Comparison of ENCODE assay signal across 24 cellular contexts in the genomic region with DNA sequence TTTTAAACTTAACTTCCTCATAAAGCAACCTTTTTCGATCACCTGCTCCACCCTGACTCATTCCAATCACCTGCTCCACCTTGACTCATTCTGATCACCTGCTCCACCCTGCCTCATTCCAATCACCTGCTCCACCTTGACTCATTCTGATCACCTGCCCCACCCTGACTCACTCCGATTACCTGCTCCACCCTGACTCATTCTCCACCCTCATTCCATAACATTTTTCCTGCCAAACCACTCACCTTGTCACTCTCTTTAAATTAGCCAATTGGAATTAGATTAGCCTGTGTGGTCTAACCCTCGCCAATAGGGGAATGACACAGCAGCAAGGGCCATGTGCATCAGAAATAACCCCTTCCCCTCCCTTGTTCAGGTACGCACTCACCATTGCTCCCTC. TPM values are rescaled to one million over a fixed set of nuclear protein-coding genes. Genes with fewer than 3 reads are reported as not detected.
DNase-seq lines count a peak whose midpoint lies in the region; ATAC-seq, FAIRE-seq and TF ChIP-seq lines count a peak whose summit lies in the region.
"Had no signal": no experiment of that assay in that cellular context is flagged by ENCODE, and none has a peak within 500 bp of the region (broad histone marks: within the 10 kb centered on the region; RNA-seq: fewer than 3 reads in every experiment).

No MANE protein-coding gene starts in this region.

- H3K36me3 ChIP-seq in H7 (replicated peaks; ENCODE audit: control insufficient read depth, insufficient read depth, low read length) (no peaks in the 10 kb centered on the region), adrenal gland (replicated peaks in 1 of 2) (no peaks in the 10 kb centered on the region)

- H3K4me1 Mint-ChIP-seq in endothelial cell (ENCODE audit: unreplicated experiment), result no peaks in the 10 kb centered on the region

- WGBS in adrenal gland, 4 donors, result 93 to 97% (median 95%) methylated on average over 4 of the region's 4 CpGs

- H3K4me3 ChIP-seq in H7 (ENCODE audit: insufficient read depth, low read depth, low read length), result no peak overlapping the region
- no peak overlapping the region for H3K4me3 ChIP-seq in adrenal gland
- H3K4me3 ChIP-seq: left ventricle myocardium inferior, SJCRH30 had no signal

- no peaks in the 10 kb centered on the region for H3K4me1 ChIP-seq in adrenal gland (replicated peaks in 1 of 2)
- H3K4me1 ChIP-seq: left ventricle myocardium inferior, SJCRH30 had no signal

- H3K27ac ChIP-seq in adrenal gland, result no peak overlapping the region
- H3K27ac ChIP-seq: left ventricle myocardium inferior, SJCRH30, VCaP had no signal

- no peak overlapping the region for H3K27ac Mint-ChIP-seq in endothelial cell (ENCODE audit: unreplicated experiment)
- H3K27ac Mint-ChIP-seq: effector memory CD8-positive, alpha-beta T cell; T-helper 1 cell treated with Interleukin-12 subunit alpha and Interleukin-12 subunit beta and Interleukin-4 antibody, amounts not matched to agents 30 μg/mL and 1 μg/mL, for 36 hours had no signal

- H3K27me3 Mint-ChIP-seq in endothelial cell (ENCODE audit: unreplicated experiment), result no peaks in the 10 kb centered on the region
- H3K27me3 Mint-ChIP-seq: effector memory CD8-positive, alpha-beta T cell had no signal

- H3K9me3 Mint-ChIP-seq in endothelial cell (ENCODE audit: unreplicated experiment), result peaks cover 1% of the 10 kb centered on the region
- H3K9me3 Mint-ChIP-seq: effector memory CD8-positive, alpha-beta T cell had no signal

- no peak for ATAC-seq in GM19463 (IDR thresholded peaks at IDR 0.05; ENCODE audit: unreplicated experiment)
- ATAC-seq: activated T-cell treated with anti-CD3 and anti-CD28 coated beads, Interleukin-2, amount 50 U/mL, for 4 hours; effector memory CD8-positive, alpha-beta T cell had no signal

- H3K27me3 ChIP-seq in H7 (ENCODE audit: control insufficient read depth, insufficient read depth, low read length) (no peaks in the 10 kb centered on the region), adrenal gland (no peaks in the 10 kb centered on the region)
- H3K27me3 ChIP-seq: SJCRH30 had no signal

- peaks cover 13% of the 10 kb centered on the region for H3K36me3 Mint-ChIP-seq in endothelial cell (ENCODE audit: low read depth, unreplicated experiment)

- peak overlapping the region; percentile 40 for H3K4me3 Mint-ChIP-seq in endothelial cell (ENCODE audit: unreplicated experiment)
- H3K4me3 Mint-ChIP-seq: activated T-cell treated with anti-CD3 and anti-CD28 coated beads, Interleukin-2, amount 50 U/mL, for 4 hours; effector memory CD8-positive, alpha-beta T cell; T-helper 1 cell treated with Interleukin-12 subunit alpha and Interleukin-12 subunit beta and Interleukin-4 antibody, amounts not matched to agents 30 μg/mL and 1 μg/mL, for 36 hours had no signal

- no peaks in the 10 kb centered on the region for H3K9me3 ChIP-seq in adrenal gland (replicated peaks in 1 of 3)
- H3K9me3 ChIP-seq: left ventricle myocardium inferior had no signal

- TF ChIP-seq CTCF in endothelial cell (IDR thresholded peaks at IDR 0.05; ENCODE audit: unreplicated experiment), result no peak
- TF ChIP-seq CTCF in adrenal gland (IDR thresholded peaks at IDR 0.05), result no peak

- TF ChIP-seq POLR2A in H54 (IDR thresholded peaks at IDR 0.05; ENCODE audit: low read depth, low read length), result no peak
- no peak for TF ChIP-seq POLR2A in adrenal gland (IDR thresholded peaks at IDR 0.05)

- FAIRE-seq in H54 (lab: Jason Lieb, UNC), result peak; percentile 50
- FAIRE-seq: urothelium cell line had no signal

- DNase-seq in H54 (ENCODE audit: insufficient read length, low spot score) (no peak), NCI-H69 (lab: John Stamatoyannopoulos, UW) (peak; percentile 17), endothelial cell (ENCODE audit: low spot score) (no peak), nucleus accumbens (lab: John Stamatoyannopoulos, UW) (peak in 34 of 56 donors; percentile 1 to 82 (median 38)), H7 (no peak), amniotic stem cell (lab: John Stamatoyannopoulos, UW) (no peak), adrenal gland (no peak)
- DNase-seq: activated naive CD4-positive, alpha-beta T cell treated with anti-CD3 and anti-CD28 coated beads, Interleukin-2, amount 50 U/mL, for 16 hours; activated T-cell treated with anti-CD3 and anti-CD28 coated beads, Interleukin-2, amount 50 U/mL, for 4 hours; AML-193; effector memory CD8-positive, alpha-beta T cell; EL; glutamatergic neuron; KBM-7; left ventricle myocardium inferior; NCI-H187 treated with DMSO at 0.1 percent for 48 hours; NCI-H2227 treated with DMSO at 0.1 percent for 48 hours; NCI-H82; SJCRH30; stimulated activated CD4-positive, alpha-beta T cell treated with anti-CD3 and anti-CD28 coated beads, Interleukin-4, amount 100 ng/mL, for 4 hours had no signal

- intact Hi-C loops in adrenal gland (cut with DNase I), result no loop called here

RNA-seq across cellular contexts. Expression of a gene that starts 31.9 kb away (rescaled TPM):
- total RNA-seq in endothelial cell (ENCODE audit: unreplicated experiment) (40.0 TPM), adrenal gland (100 to 1,000 TPM in 1 of 8 donors, 10 to 100 TPM in 7; 23.4 to 110 (median 43.2) TPM)
- 16.5 and 35.1 TPM in 2 replicates for total RNA-seq in H7 (2014; rRNA removed; shearing (Covaris generic))
- polyA plus RNA-seq in adrenal gland, result 100 to 1,000 TPM in 2 of 3 donors, 10 to 100 TPM in 1; 50.0 to 344 (median 165) TPM

Comparison
In these comparisons a context has a peak if more than half of its experiments do, and no peak if none do; other contexts are left out.
1. DNase-seq: peak in NCI-H69 (single experiment) and nucleus accumbens (34 of 56); none in H54 (single experiment), endothelial cell (single experiment), H7 (single experiment), amniotic stem cell (single experiment) and adrenal gland (0 of 7).